In genomic region chr5:176174345-176175025, GRCh38 we compare ENCODE assay signal across 21 cellular contexts.
"Had no signal": no experiment of that assay in that cellular context is flagged by ENCODE, and none has a peak within 500 bp of the region (broad histone marks: within the 10 kb centered on the region; RNA-seq: fewer than 3 reads in every experiment).

No MANE protein-coding gene starts in this region.

- H3K4me3 Mint-ChIP-seq: naive thymus-derived CD4-positive, alpha-beta T cell; nephron; neural progenitor cell; stimulated activated naive B cell treated with anti-CD40 and anti-IgM and Interleukin-4, amounts not matched to agents 10 μg/mL and 1 μg/mL and 100 μg/mL, for 72 hours; stimulated activated naive CD8-positive, alpha-beta T cell treated with anti-CD3 and anti-CD28 coated beads, Interleukin-15, amount 100 ng/mL, for 72 hours had no signal

- H3K4me2 ChIP-seq: neural progenitor cell had no signal

- H3K9ac ChIP-seq: neural progenitor cell had no signal

- H3K36me3 ChIP-seq: neural progenitor cell, ovary, right lobe of liver, suprapubic skin, transverse colon had no signal

- H3K27ac Mint-ChIP-seq: naive thymus-derived CD4-positive, alpha-beta T cell; nephron; neural progenitor cell; stimulated activated naive B cell treated with anti-CD40 and anti-IgM and Interleukin-4, amounts not matched to agents 10 μg/mL and 1 μg/mL and 100 μg/mL, for 72 hours; stimulated activated naive CD8-positive, alpha-beta T cell treated with anti-CD3 and anti-CD28 coated beads, Interleukin-15, amount 100 ng/mL, for 72 hours had no signal

- H3K36me3 Mint-ChIP-seq: neural progenitor cell had no signal

- H3K27ac ChIP-seq: dorsolateral prefrontal cortex, neural progenitor cell, ovary, right lobe of liver, suprapubic skin, transverse colon had no signal

- DNase-seq: dorsolateral prefrontal cortex; effector CD4-positive, alpha-beta T cell; kidney; mesenchymal stem cell; midbrain; naive thymus-derived CD4-positive, alpha-beta T cell; nucleus accumbens; ovary; posterior cingulate gyrus; retina; right lobe of liver; small intestine; stimulated activated CD4-positive, alpha-beta T cell treated with anti-CD3 and anti-CD28 coated beads, Interleukin-15, amount 100 ng/mL, for 24 hours; stimulated activated CD4-positive, alpha-beta T cell treated with anti-CD3 and anti-CD28 coated beads, Interleukin-2, amount 100 ng/mL, for 48 hours; stimulated activated naive B cell treated with anti-CD40 and anti-IgM and Interleukin-4, amounts not matched to agents 10 μg/mL and 1 μg/mL and 100 μg/mL, for 72 hours; stimulated activated naive CD8-positive, alpha-beta T cell treated with anti-CD3 and anti-CD28 coated beads, Interleukin-15, amount 100 ng/mL, for 72 hours; transverse colon had no signal

- H3K27me3 ChIP-seq: ovary, right lobe of liver had no signal

- H3K4me3 ChIP-seq: dorsolateral prefrontal cortex, neural progenitor cell, ovary, right lobe of liver, suprapubic skin, transverse colon had no signal

- H3K4me1 Mint-ChIP-seq: nephron; stimulated activated naive B cell treated with anti-CD40 and anti-IgM and Interleukin-4, amounts not matched to agents 10 μg/mL and 1 μg/mL and 100 μg/mL, for 72 hours; stimulated activated naive CD8-positive, alpha-beta T cell treated with anti-CD3 and anti-CD28 coated beads, Interleukin-15, amount 100 ng/mL, for 72 hours had no signal

- H3K9me3 Mint-ChIP-seq: nephron had no signal

- H3K9me3 ChIP-seq: ovary, right lobe of liver, suprapubic skin, transverse colon had no signal

- H3K4me1 ChIP-seq: right lobe of liver, suprapubic skin, transverse colon had no signal

- H2AFZ ChIP-seq: neural progenitor cell had no signal

- ATAC-seq: left lobe of liver; naive thymus-derived CD4-positive, alpha-beta T cell; right lobe of liver; stimulated activated naive B cell treated with anti-CD40 and anti-IgM and Interleukin-4, amounts not matched to agents 10 μg/mL and 1 μg/mL and 100 μg/mL, for 72 hours; stimulated activated naive CD8-positive, alpha-beta T cell treated with anti-CD3 and anti-CD28 coated beads, Interleukin-15, amount 100 ng/mL, for 72 hours had no signal
